In the genomic region with DNA sequence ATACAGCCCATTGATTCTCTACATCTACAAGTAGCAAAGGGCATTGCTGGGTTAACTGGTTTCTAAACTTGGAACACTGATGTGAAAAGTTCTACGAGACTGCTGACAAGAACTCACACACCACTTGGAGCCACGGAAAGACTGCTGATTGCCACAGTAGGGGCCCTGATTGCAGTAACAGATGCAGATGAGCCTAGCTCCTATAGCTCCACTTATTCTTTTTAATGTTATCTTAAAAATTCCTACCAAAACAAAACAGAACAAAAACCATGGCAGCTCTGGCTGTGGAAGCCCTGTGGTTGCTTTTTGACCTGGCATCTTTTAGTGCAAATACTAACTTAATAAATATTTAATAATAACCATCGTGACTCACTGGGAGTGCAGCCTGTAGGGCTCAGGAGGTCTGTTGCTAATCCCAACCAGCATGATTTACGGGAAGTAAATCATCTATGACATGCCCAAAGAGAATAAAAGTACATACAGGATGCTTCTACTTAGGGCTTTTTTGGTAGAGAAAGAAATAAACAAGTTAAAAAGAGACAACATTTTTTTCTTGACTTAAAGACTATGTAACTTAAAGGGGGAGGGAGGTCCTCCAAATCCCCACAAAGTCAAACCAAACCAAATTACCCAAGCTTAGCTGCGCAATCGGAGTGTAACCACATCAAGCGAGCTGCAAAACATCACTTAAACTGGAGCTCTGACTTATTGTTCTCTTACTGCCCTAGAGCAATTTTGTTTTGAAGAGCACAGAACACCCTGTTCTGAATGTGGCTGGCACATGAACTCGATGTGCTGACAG, we compare ENCODE assay signal across 8 cellular contexts.
DNase-seq lines count a peak whose midpoint lies in the region; ATAC-seq, FAIRE-seq and TF ChIP-seq lines count a peak whose summit lies in the region.

No MANE protein-coding gene starts in this region.

- H3K4me3 ChIP-seq in Karpas-422 (ENCODE audit: low read length) = peak overlapping the region; percentile 25; the same call in 1 of the 2 replicates
- no peak overlapping the region for H3K4me3 ChIP-seq in H1 (ENCODE audit: extremely low read depth in 1 of 4, insufficient read depth in 2 of 4, low read depth in 3 of 4, low read length in 4 of 4)
- H3K4me3 ChIP-seq in mononuclear cell (ENCODE audit: low read length) = peak overlapping the region; percentile 12

- no peak overlapping the region for H2BK12ac ChIP-seq in H1 (ENCODE audit: low read depth, low read length)

- H3K79me2 ChIP-seq in Karpas-422 (ENCODE audit: low read length) (peaks cover 43% of the 10 kb centered on the region), H1 (ENCODE audit: control insufficient read depth in 1 of 2, insufficient read depth in 2 of 2, low read length in 2 of 2) (no peaks in the 10 kb centered on the region)

- 60% methylated on average over 8 of the region's 8 CpGs; no CpG with 5 or more reads in 1 of the 2 experiments for WGBS in H1 (ENCODE audit: extremely low coverage in 1 of 2, insufficient coverage in 1 of 2, insufficient read length in 1 of 2, insufficient replicate concordance in 2 of 2, low coverage in 1 of 2, low lambda C conversion rate in 2 of 2, missing lambda C conversion rate in 1 of 2), 2 experiments

- H3K4ac ChIP-seq in H1 (replicated peaks; ENCODE audit: insufficient read length, low read depth, low read length) = no peak overlapping the region

- TF ChIP-seq RAD21 in H1 (IDR thresholded peaks at IDR 0.05 in 1 of 2, conservative IDR thresholded peaks at IDR 0.05 in 1 of 2; ENCODE audit: low read depth in 2 of 2, low read length in 2 of 2) = no peak

- H3K79me1 ChIP-seq in H1 (ENCODE audit: low read depth, low read length) = no peaks in the 10 kb centered on the region

- H3K27ac ChIP-seq in Karpas-422 (ENCODE audit: low read length) (peak overlapping the region; percentile 31), H1 (ENCODE audit: low read depth, low read length) (no peak overlapping the region)

- H2AFZ ChIP-seq in Karpas-422 (ENCODE audit: low read length) (no peak overlapping the region), H1 (ENCODE audit: low read length) (no peak overlapping the region)

- no peak overlapping the region for H4K91ac ChIP-seq in H1 (replicated peaks; ENCODE audit: insufficient read length, low read length)

- H3K9me2 ChIP-seq in Karpas-422 (replicated peaks; ENCODE audit: insufficient read depth, low read length) = no peaks in the 10 kb centered on the region

- H2BK15ac ChIP-seq in H1 (ENCODE audit: low read length) = no peak overlapping the region

- FAIRE-seq in H1 (lab: Jason Lieb, UNC) = no peak

- no peak for TF ChIP-seq POLR2A in H1 (IDR thresholded peaks at IDR 0.05; ENCODE audit: control extremely low read depth in 1 of 2, low read depth in 2 of 2, low read length in 2 of 2)

- TF ChIP-seq EP300 in H1 (IDR thresholded peaks at IDR 0.05; ENCODE audit: borderline replicate concordance in 1 of 2, low read depth in 2 of 2, low read length in 2 of 2) = no peak

- H3K9me3 ChIP-seq in Karpas-422 (ENCODE audit: low read length) (no peaks in the 10 kb centered on the region), H1 (ENCODE audit: insufficient read depth in 2 of 2, low read depth in 1 of 2, low read length in 1 of 2) (no peaks in the 10 kb centered on the region), mononuclear cell (ENCODE audit: low read depth, low read length) (no peaks in the 10 kb centered on the region)

- H3K27me3 ChIP-seq in Karpas-422 (ENCODE audit: low read length) (no peaks in the 10 kb centered on the region), H1 (replicated peaks in 1 of 4; ENCODE audit: control insufficient read depth in 3 of 4, extremely low read depth in 1 of 4, insufficient read depth in 3 of 4, low read length in 3 of 4) (no peaks in the 10 kb centered on the region), mononuclear cell (ENCODE audit: insufficient read depth, low read length) (no peaks in the 10 kb centered on the region)

- no peak overlapping the region for H2BK5ac ChIP-seq in H1 (ENCODE audit: low read depth, low read length)

- H3K4me2 ChIP-seq in Karpas-422 (ENCODE audit: low read depth, low read length, poor library complexity, severe bottlenecking) (peak overlapping the region; percentile 49), H1 (ENCODE audit: insufficient read depth in 1 of 2, low read depth in 2 of 2, low read length in 2 of 2) (peak overlapping the region; percentile 15 to 22; a peak in 2 of 4 replicates)

- no peak overlapping the region for H2BK120ac ChIP-seq in H1 (replicated peaks; ENCODE audit: low read depth, low read length)

- TF ChIP-seq CTCF in AG09319 (IDR thresholded peaks at IDR 0.05; ENCODE audit: low read depth, low read length) (no peak), H1 (IDR thresholded peaks at IDR 0.05; ENCODE audit: control extremely low read depth in 1 of 3, insufficient read depth in 1 of 3, low read depth in 1 of 3, low read length in 3 of 3) (no peak)

- no peak overlapping the region for H3K18ac ChIP-seq in H1 (ENCODE audit: extremely low read depth, low read length)

- POLR2A ChIA-PET in H1 (lab: Charles Lee; ENCODE audit: partially characterized antibody) = interaction anchor here (0.6 to 1.5 kb wide), 5 partner anchors 28 to 426 kb away, joined by 3 to 4 read pairs (median 3); partner anchors contain the start of gene MAPK14

- H3K36me3 ChIP-seq in Karpas-422 (ENCODE audit: insufficient read depth, low read length) (no peaks in the 10 kb centered on the region; the same call in 1 of the 2 replicates), H1 (ENCODE audit: control insufficient read depth in 2 of 4, insufficient read depth in 4 of 4, low read length in 3 of 4) (peaks cover 0 to 4% (median 0%) of the 10 kb centered on the region in 4 experiments; a peak in 1 of 8 replicates)

- no peak overlapping the region for H3K14ac ChIP-seq in H1 (ENCODE audit: insufficient read length)

- no peak overlapping the region for H4K5ac ChIP-seq in H1 (ENCODE audit: insufficient read length, low read depth, low read length)

- H3K23ac ChIP-seq in H1 (ENCODE audit: insufficient read length) = no peak overlapping the region

- H3K4me1 ChIP-seq in Karpas-422 (ENCODE audit: low read length) = peaks cover 36% of the 10 kb centered on the region
- H3K4me1 ChIP-seq in H1 (replicated peaks in 1 of 4; ENCODE audit: control insufficient read depth in 3 of 4, insufficient read depth in 4 of 4, low read length in 3 of 4) = peaks cover 2 to 16% (median 7%) of the 10 kb centered on the region in 4 experiments; a peak in 5 of 7 replicates
- peaks cover 58% of the 10 kb centered on the region for H3K4me1 ChIP-seq in mononuclear cell (ENCODE audit: insufficient read depth, low read length)

- H2BK20ac ChIP-seq in H1 (ENCODE audit: low read length) = no peak overlapping the region

- H2AK5ac ChIP-seq in H1 (ENCODE audit: low read depth, low read length) = no peak overlapping the region

- H4K8ac ChIP-seq in H1 (ENCODE audit: extremely low read depth, insufficient read depth, low read length) = no peak overlapping the region; the same call in 1 of the 2 replicates

- H3K56ac ChIP-seq in H1 (replicated peaks; ENCODE audit: insufficient read length, low read depth, low read length) = no peak overlapping the region

- peak; percentile 61 for DNase-seq in AG09319 (ENCODE audit: extremely low read depth, low read depth)
- DNase-seq in Karpas-422 = no peak
- peak; percentile 56 for DNase-seq in activated CD4-positive, alpha-beta T cell treated with anti-CD3 and anti-CD28 coated beads, Interleukin-2, amount 50 U/mL, for 1 hour
- peak in 1 of 2 experiments; percentile 9 for DNase-seq in H1 (ENCODE audit: low read depth in 1 of 2, low spot score in 2 of 2)
- DNase-seq in stimulated activated naive CD4-positive, alpha-beta T cell (lab: John Stamatoyannopoulos, UW) = peak; percentile 43 to 93 (median 84)
- DNase-seq in posterior vena cava (ENCODE audit: low spot score) = no peak

- H4K20me1 ChIP-seq in Karpas-422 (ENCODE audit: insufficient read depth, low read depth, low read length) (no peaks in the 10 kb centered on the region), H1 (replicated peaks in 1 of 2; ENCODE audit: control insufficient read depth in 1 of 2, insufficient read depth in 2 of 2, low read length in 2 of 2) (peaks cover 0 to 2% of the 10 kb centered on the region in 2 experiments)

- CTCF ChIA-PET in H1 (lab: Charles Lee; ENCODE audit: partially characterized antibody) = interaction anchor here (0.7 to 3.6 kb wide), 11 partner anchors 10 to 135 kb away, joined by 3 to 26 read pairs (median 5); partner anchors contain the start of gene ARMC12

- intact Hi-C loops in posterior vena cava (cut with DNase I) = loop anchor here in 1 of 2 donors (5.0 kb wide), 1 partner anchor 131 kb away; no protein-coding TSS in a partner anchor

- ATAC-seq in HG02981 (IDR thresholded peaks at IDR 0.05; ENCODE audit: unreplicated experiment) = no peak

- H3K9ac ChIP-seq in Karpas-422 (ENCODE audit: low read length) (peak overlapping the region; percentile 20), H1 (replicated peaks in 1 of 4; ENCODE audit: extremely low read depth in 1 of 4, low read depth in 3 of 4, low read length in 3 of 4) (peak overlapping the region in 1 of 4 experiments; percentile 21; a peak in 1 of 7 replicates)

- no peaks in the 10 kb centered on the region for H3K23me2 ChIP-seq in H1 (ENCODE audit: low read depth, low read length)

TF ChIP-seq in H1, 55 proteins besides CTCF, POLR2A, EP300 and RAD21:
- TF ChIP-seq SRF (IDR thresholded peaks at IDR 0.05; ENCODE audit: low read depth, low read length) = no peak
- TF ChIP-seq CEBPB (IDR thresholded peaks at IDR 0.05; ENCODE audit: low read depth, low read length) = peak; percentile 14; the same call in 1 of the 2 replicates
- TF ChIP-seq NANOG (IDR thresholded peaks at IDR 0.05; ENCODE audit: insufficient read depth, low read depth, low read length, poor library complexity, severe bottlenecking) = peak; percentile 84

Comparison
In these comparisons a context has a peak if more than half of its experiments do, and no peak if none do; other contexts are left out.
1. DNase-seq: peak in AG09319 (single experiment), activated CD4-positive, alpha-beta T cell treated with anti-CD3 and anti-CD28 coated beads, Interleukin-2, amount 50 U/mL, for 1 hour (single experiment) and stimulated activated naive CD4-positive, alpha-beta T cell (6 of 6); none in Karpas-422 (single experiment) and posterior vena cava (single experiment).
2. H3K4me3 ChIP-seq: peak in Karpas-422 (single experiment) and mononuclear cell (single experiment); none in H1 (0 of 4).